In genomic region chr16:82368041-82368440, GRCh38 we compare ENCODE assay signal across 9 cellular contexts.
A peak's percentile ranks its signal among the peaks of the same experiment; 100 is the strongest.
DNase-seq lines count a peak whose midpoint lies in the region; ATAC-seq, FAIRE-seq and TF ChIP-seq lines count a peak whose summit lies in the region.
"Had no signal": no experiment of that assay in that cellular context is flagged by ENCODE, and none has a peak within 500 bp of the region (broad histone marks: within the 10 kb centered on the region; RNA-seq: fewer than 3 reads in every experiment).

No MANE protein-coding gene starts in this region.

- in situ Hi-C loops in T47D (cut with HindIII; ENCODE audit: low pct_unique_long_range_greater_than_20kb, low sequenced_read_pairs), result no loop called here
- in situ Hi-C loops in HepG2 (cut with HindIII; ENCODE audit: extremely low pct_ligation_motif_present, low pct_unique_long_range_greater_than_20kb), result no loop called here

- H3K4me2 ChIP-seq in HepG2 (ENCODE audit: low read depth, low read length), result no peak overlapping the region

- ATAC-seq in HepG2 (peak; percentile 94), GM21447 (IDR thresholded peaks at IDR 0.05; ENCODE audit: unreplicated experiment) (no peak), GM18517 (IDR thresholded peaks at IDR 0.05; ENCODE audit: unreplicated experiment) (no peak)

- no peak overlapping the region for H3K4me3 ChIP-seq in Jurkat, Clone E6-1 (ENCODE audit: low read length)
- no peak overlapping the region for H3K4me3 ChIP-seq in HepG2 (replicated peaks in 1 of 3; ENCODE audit: insufficient read depth in 1 of 3, low read depth in 2 of 3, low read length in 3 of 3)

- TF ChIP-seq RAD21 in HepG2 (CRISPR knock-in tag; IDR thresholded peaks at IDR 0.05), result 0 out of 2 replicates have a peak, but pooled peaks have one; percentile 22

- H3K79me2 ChIP-seq in HepG2 (ENCODE audit: insufficient read depth, low read length), result no peaks in the 10 kb centered on the region

- TF ChIP-seq POLR2A in HepG2 (IDR thresholded peaks at IDR 0.05; ENCODE audit: insufficient read depth in 1 of 2, low read depth in 2 of 2, low read length in 2 of 2), result no peak

- H3K27me3 ChIP-seq in HepG2 (ENCODE audit: control insufficient read depth in 1 of 2, insufficient read depth in 2 of 2, low read length in 2 of 2), result no peaks in the 10 kb centered on the region; a peak in 1 of 5 replicates

- CTCF ChIA-PET in HepG2 (lab: Yijun Ruan, JAX; ENCODE audit: low intra/inter-chr PET ratio, low total read pairs), result interaction anchor here (1.1 kb wide), 1 partner anchor 212 kb away, joined by 3 read pairs; no protein-coding TSS in a partner anchor

- H4K20me1 ChIP-seq in HepG2 (ENCODE audit: insufficient read depth, low read length), result no peaks in the 10 kb centered on the region

- no peaks in the 10 kb centered on the region for H3K36me3 ChIP-seq in HepG2 (replicated peaks in 1 of 2; ENCODE audit: control insufficient read depth in 1 of 2, insufficient read depth in 2 of 2, low read length in 2 of 2)

- peak; percentile 64 for FAIRE-seq in HepG2 (lab: Jason Lieb, UNC)

- BruUV-seq in HepG2 (replicated peaks; lab: Mats Ljungman, UMichigan), result no TSS peak

- intact Hi-C loops in HepG2 (cut with micrococcal nuclease; ENCODE audit: unreplicated experiment), result loop anchor here (1.0 kb wide), 1 partner anchor 212 kb away; no protein-coding TSS in a partner anchor

- no peaks in the 10 kb centered on the region for H3K9me3 ChIP-seq in HepG2 (ENCODE audit: low read length)

- no peaks in the 10 kb centered on the region for H3K4me1 ChIP-seq in HepG2 (ENCODE audit: insufficient read depth, low read length)

- TF ChIP-seq EP300 in HepG2 (IDR thresholded peaks at IDR 0.05; ENCODE audit: low read depth in 2 of 2, low read length in 2 of 2), result no peak
- TF ChIP-seq EP300 in HepG2 (CRISPR knock-in tag; IDR thresholded peaks at IDR 0.05; ENCODE audit: borderline replicate concordance), result no peak

- no peak overlapping the region for H3K27ac ChIP-seq in HepG2 (ENCODE audit: extremely low read length, insufficient read depth, low read length)
- H3K27ac ChIP-seq: HL-60 had no signal

- no peak overlapping the region for H3K9ac ChIP-seq in HepG2 (ENCODE audit: insufficient read depth, low read depth, low read length)

- DNase-seq in DMS53 treated with DMSO at 0.1 percent for 48 hours (lab: John Stamatoyannopoulos, UW; ENCODE audit: unreplicated experiment) (peak; percentile 34), T47D (ENCODE audit: low read depth in 1 of 2, low spot score in 1 of 2) (peak; percentile 74 to 79), HepG2 (ENCODE audit: low spot score) (peak; percentile 40), NCI-H1105 (lab: John Stamatoyannopoulos, UW) (no peak)
- peak; percentile 16 for DNase-seq in Jurkat, Clone E6-1 (ENCODE audit: low read depth, low spot score)
- no peak for DNase-seq in activated CD4-positive, alpha-beta T cell treated with anti-CD3 and anti-CD28 coated beads, Interleukin-2, amount 50 U/mL, for 4 hours

- POLR2A ChIA-PET in HepG2 (lab: Yijun Ruan, JAX), result no interaction called here

- TF ChIP-seq CTCF in HepG2 (CRISPR knock-in tag; IDR thresholded peaks at IDR 0.05), result peak; percentile 50

- H2AFZ ChIP-seq in HepG2 (ENCODE audit: low read length), result no peak overlapping the region

TF ChIP-seq in HepG2, 621 proteins besides CTCF, POLR2A, EP300 and RAD21:
- peak; percentile 41; the same call in 1 of the 2 replicates for TF ChIP-seq SMC3 (IDR thresholded peaks at IDR 0.05; ENCODE audit: low read length)
- no peak for TF ChIP-seq TAF1 (CRISPR knock-in tag; IDR thresholded peaks at IDR 0.05)
- TF ChIP-seq STAG1 (CRISPR knock-in tag; IDR thresholded peaks at IDR 0.05), result peak; percentile 51
- TF ChIP-seq ZNF232 (CRISPR knock-in tag; IDR thresholded peaks at IDR 0.05; ENCODE audit: borderline replicate concordance), result no peak

Comparison
In these comparisons a context has a peak if more than half of its experiments do, and no peak if none do; other contexts are left out.
1. DNase-seq: peak in DMS53 treated with DMSO at 0.1 percent for 48 hours (single experiment), Jurkat, Clone E6-1 (single experiment), T47D (2 of 2) and HepG2 (single experiment); none in NCI-H1105 (single experiment) and activated CD4-positive, alpha-beta T cell treated with anti-CD3 and anti-CD28 coated beads, Interleukin-2, amount 50 U/mL, for 4 hours (0 of 2).